In the genomic region with DNA sequence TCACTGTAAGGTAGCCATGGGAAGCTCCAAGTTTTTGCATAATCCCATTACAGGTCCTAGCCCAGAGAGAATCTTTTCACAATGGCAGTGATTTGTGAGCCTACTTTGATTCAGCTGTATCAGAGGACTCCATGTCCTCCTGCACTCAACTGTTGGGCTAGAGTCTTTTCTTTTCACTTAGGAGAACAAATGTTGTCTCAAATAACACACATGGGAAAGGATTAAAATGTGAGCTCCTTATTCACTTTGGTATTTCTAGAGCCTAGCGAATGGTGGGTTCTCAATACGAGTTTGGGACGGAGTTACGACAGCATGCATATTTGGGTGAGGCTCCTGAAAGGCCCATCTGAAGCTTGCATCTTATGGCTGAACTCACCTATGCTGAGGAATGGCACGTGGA, we compare ENCODE assay signal across 8 cellular contexts.
"Had no signal": no experiment of that assay in that cellular context is flagged by ENCODE, and none has a peak within 500 bp of the region (broad histone marks: within the 10 kb centered on the region; RNA-seq: fewer than 3 reads in every experiment).

No MANE protein-coding gene starts in this region.

- H3K9me3 Mint-ChIP-seq: GM23338, H9 had no signal

- H2AFZ ChIP-seq: GM23248, GM23338 had no signal

- H3K9ac ChIP-seq: GM23248 had no signal

- H3K4me2 ChIP-seq: GM23338 had no signal

- ATAC-seq: GM23338, HCT116 had no signal

- H3K4me3 Mint-ChIP-seq: GM23338, H9, HFFc6 had no signal

- H3K27ac ChIP-seq: GM23248 had no signal

- H3K27ac Mint-ChIP-seq: GM23338, HFFc6 had no signal

- H3K4me3 ChIP-seq: GM23248, GM23338 had no signal

- DNase-seq: GM23248, GOT3, H7, H9, HCEC 1CT, HFFc6 had no signal
